In the genomic region with DNA sequence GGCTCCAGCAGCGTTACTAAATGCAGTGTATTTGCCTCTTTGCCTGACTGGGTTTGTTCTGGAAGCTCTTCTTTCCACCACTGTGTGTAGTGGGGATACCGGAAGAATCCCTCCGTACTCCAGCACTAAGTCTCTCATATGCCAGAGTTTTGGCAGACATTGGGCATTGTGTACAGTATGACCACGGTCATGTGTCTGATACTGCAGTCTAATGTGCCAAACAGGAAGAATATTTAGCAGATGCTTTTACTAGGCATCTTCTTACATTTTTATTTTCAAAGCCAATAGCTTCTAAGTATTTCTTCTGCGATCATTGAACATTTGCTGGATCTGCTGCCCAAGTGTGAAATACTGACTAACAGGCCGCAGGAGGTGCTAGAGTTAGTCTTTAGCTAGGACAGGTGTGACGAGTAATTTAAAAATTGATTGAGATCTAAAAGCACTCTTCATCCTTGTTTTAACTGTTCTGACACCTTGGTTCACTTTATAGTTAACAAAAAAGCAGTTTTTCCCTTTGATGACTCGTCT, we compare ENCODE assay signal across 8 cellular contexts. TPM values are rescaled to one million over a fixed set of nuclear protein-coding genes. Genes with fewer than 3 reads are reported as not detected.
A peak's percentile ranks its signal among the peaks of the same experiment; 100 is the strongest.
DNase-seq lines count a peak whose midpoint lies in the region; ATAC-seq and TF ChIP-seq lines count a peak whose summit lies in the region.

No MANE protein-coding gene starts in this region.

- H2BK120ac ChIP-seq in mesendoderm (ENCODE audit: low read depth, low read length) = no peak overlapping the region

- H3K27me3 ChIP-seq in MM.1S (replicated peaks; ENCODE audit: insufficient read depth, low read length) (peaks cover 8% of the 10 kb centered on the region), colonic mucosa (peaks cover 7% of the 10 kb centered on the region), mesendoderm (ENCODE audit: insufficient read depth, low read length, poor library complexity) (peaks cover 14% of the 10 kb centered on the region), aorta (ENCODE audit: control insufficient read depth in 1 of 2, insufficient read depth in 2 of 2, low read length in 1 of 2) (no peaks in the 10 kb centered on the region)

- peak overlapping the region; percentile 47 for H3K4me3 ChIP-seq in MM.1S (ENCODE audit: low read length)
- peak overlapping the region; percentile 37 for H3K4me3 ChIP-seq in colonic mucosa
- H3K4me3 ChIP-seq in mesendoderm (ENCODE audit: low read length) = peak overlapping the region; percentile 35
- peak overlapping the region; percentile 73 to 95 for H3K4me3 ChIP-seq in aorta (ENCODE audit: low read length in 2 of 2)

- no peaks in the 10 kb centered on the region for H4K20me1 ChIP-seq in MM.1S (ENCODE audit: insufficient read depth, low read length)

- H3K9ac ChIP-seq in MM.1S (ENCODE audit: low read length) = no peak overlapping the region
- H3K9ac ChIP-seq in colonic mucosa (ENCODE audit: low read depth in 2 of 2, low read length in 2 of 2) = peak overlapping the region in 1 of 2 donors; percentile 85
- peak overlapping the region; percentile 18 for H3K9ac ChIP-seq in mesendoderm (ENCODE audit: low read length)

- TF ChIP-seq CTCF in MM.1S (IDR thresholded peaks at IDR 0.05; ENCODE audit: low read length) (no peak), colonic mucosa (IDR thresholded peaks at IDR 0.05) (no peak)

- H3K4me2 ChIP-seq in MM.1S (ENCODE audit: low read depth, low read length) = peak overlapping the region; percentile 52
- H3K4me2 ChIP-seq in mesendoderm (ENCODE audit: low read length) = peak overlapping the region; percentile 61

- H3K9me3 ChIP-seq in MM.1S (replicated peaks; ENCODE audit: insufficient read depth, low read length) = no peaks in the 10 kb centered on the region
- H3K9me3 ChIP-seq in colonic mucosa = no peaks in the 10 kb centered on the region
- H3K9me3 ChIP-seq in aorta (ENCODE audit: control insufficient read depth, low read length) = no peaks in the 10 kb centered on the region

- H3K4ac ChIP-seq in mesendoderm (ENCODE audit: low read depth, low read length) = no peak overlapping the region

- intact Hi-C loops in colonic mucosa (cut with DNase I) (loop anchor here (10.0 kb wide), 1 partner anchor 233 kb away; no protein-coding TSS in a partner anchor), aorta (cut with DNase I) (no loop called here)

- peak overlapping the region; percentile 40 for H2AFZ ChIP-seq in MM.1S (ENCODE audit: low read length)

- no peaks in the 10 kb centered on the region for H3K79me2 ChIP-seq in MM.1S (ENCODE audit: low read length)
- H3K79me2 ChIP-seq in mesendoderm (ENCODE audit: control insufficient read depth, insufficient read depth, low read length) = no peaks in the 10 kb centered on the region

- no peak overlapping the region for H4K8ac ChIP-seq in mesendoderm (ENCODE audit: low read depth, low read length)

- ATAC-seq in aorta (ENCODE audit: low FRiP score) = peak; percentile 34
- no peak for ATAC-seq in GM18498 (IDR thresholded peaks at IDR 0.05; ENCODE audit: unreplicated experiment)

- H3K27ac ChIP-seq in MM.1S (ENCODE audit: low read length) = no peak overlapping the region
- H3K27ac ChIP-seq in colonic mucosa = peak overlapping the region; percentile 48
- H3K27ac ChIP-seq in mesendoderm (ENCODE audit: low read depth, low read length) = no peak overlapping the region
- H3K27ac ChIP-seq in aorta (ENCODE audit: low read depth in 1 of 2, low read length in 2 of 2) = no peak overlapping the region

- H3K56ac ChIP-seq in mesendoderm (ENCODE audit: low read length) = no peak overlapping the region

- H3K18ac ChIP-seq in mesendoderm (ENCODE audit: low read length) = peak overlapping the region; percentile 20

- no peaks in the 10 kb centered on the region for H3K79me1 ChIP-seq in mesendoderm (ENCODE audit: low read length)

- DNase-seq in DMS53 treated with DMSO at 0.1 percent for 48 hours (lab: John Stamatoyannopoulos, UW; ENCODE audit: unreplicated experiment) (peak; percentile 55), MM.1S (no peak), colonic mucosa (no peak), mesendoderm (no peak), aorta (no peak), COR-L47 (lab: John Stamatoyannopoulos, UW) (no peak)
- no peak for DNase-seq in activated effector memory CD4-positive, alpha-beta T cell treated with anti-CD3 and anti-CD28 coated beads, Interleukin-2, amount 50 U/mL, for 16 hours

- H3K4me1 ChIP-seq in MM.1S (ENCODE audit: low read length) = peaks cover 5% of the 10 kb centered on the region; the same call in 1 of the 2 replicates
- H3K4me1 ChIP-seq in colonic mucosa = peaks cover 5% of the 10 kb centered on the region
- H3K4me1 ChIP-seq in mesendoderm (ENCODE audit: control insufficient read depth, low read depth, low read length) = no peaks in the 10 kb centered on the region
- no peaks in the 10 kb centered on the region for H3K4me1 ChIP-seq in aorta (ENCODE audit: control insufficient read depth in 1 of 2, insufficient read depth in 2 of 2, low read length in 2 of 2)

- no CpG with 5 or more reads among the region's 8 CpGs for WGBS in mesendoderm (ENCODE audit: extremely low coverage, insufficient coverage, low lambda C conversion rate)
- 28 to 32% methylated on average over 8 of the region's 8 CpGs for WGBS in aorta, 2 donors

- peaks cover 7% of the 10 kb centered on the region; the same call in 1 of the 2 replicates for H3F3A ChIP-seq in MM.1S (ENCODE audit: insufficient read depth, low read length)

- no peak overlapping the region for H2BK5ac ChIP-seq in mesendoderm (ENCODE audit: low read length)

- H3K36me3 ChIP-seq in MM.1S (replicated peaks; ENCODE audit: insufficient read depth, low read length) = no peaks in the 10 kb centered on the region
- H3K36me3 ChIP-seq in colonic mucosa = no peaks in the 10 kb centered on the region
- no peaks in the 10 kb centered on the region for H3K36me3 ChIP-seq in mesendoderm (ENCODE audit: control insufficient read depth, insufficient read depth, low read length)
- no peaks in the 10 kb centered on the region for H3K36me3 ChIP-seq in aorta (ENCODE audit: control insufficient read depth in 1 of 2, insufficient read depth in 2 of 2, low read length in 1 of 2)

- H4K5ac ChIP-seq in mesendoderm (ENCODE audit: low read length) = no peak overlapping the region

- no peak overlapping the region for H3K23ac ChIP-seq in mesendoderm (ENCODE audit: low read length)

- no peaks in the 10 kb centered on the region for H3K9me2 ChIP-seq in MM.1S (replicated peaks; ENCODE audit: insufficient read depth, low read length)

- H2AK5ac ChIP-seq in mesendoderm (ENCODE audit: low read length) = no peak overlapping the region

- no peak overlapping the region for H2BK15ac ChIP-seq in mesendoderm (replicated peaks; ENCODE audit: low read depth)

RNA-seq across cellular contexts. Expression of a gene that starts 0.7 kb away (rescaled TPM):
- total RNA-seq in colonic mucosa (1 to 10 TPM in 1 of 2 donors, under 1 TPM in 1; 0.69 to 1.2 TPM), aorta (1 to 10 TPM; 1.6 to 3.4 TPM)
- 1.1 TPM for polyA plus RNA-seq in mesendoderm (2013, experiment 1 of 2)
- 1.1 TPM for polyA plus RNA-seq in mesendoderm (2013, experiment 2 of 2)
- under 1 TPM; 0.26 to 0.63 TPM for polyA plus RNA-seq in aorta
